Comparison of ENCODE assay signal across 8 cellular contexts in the genomic region with DNA sequence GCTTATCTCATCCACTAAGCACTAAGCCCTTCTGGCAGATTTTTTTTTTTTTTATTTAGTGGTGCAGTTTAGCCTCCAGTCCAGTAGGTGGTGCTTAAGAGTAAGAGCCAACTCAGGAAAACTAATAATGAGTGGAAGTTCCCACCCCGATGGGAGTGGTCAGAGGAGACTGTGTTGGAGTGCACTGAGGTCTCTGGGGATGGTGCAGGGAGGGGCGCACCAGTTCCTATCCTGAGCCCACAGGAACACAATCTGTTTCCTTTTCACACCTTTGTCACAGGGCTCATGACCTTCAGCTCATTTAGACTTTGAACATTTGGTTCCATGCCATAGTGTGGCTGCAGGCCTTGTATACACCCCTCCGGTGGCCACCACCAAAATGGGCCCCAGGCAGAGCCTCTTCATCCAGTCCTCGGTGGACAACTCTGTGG.
DNase-seq lines count a peak whose midpoint lies in the region; ATAC-seq, FAIRE-seq and TF ChIP-seq lines count a peak whose summit lies in the region.

No MANE protein-coding gene starts in this region.

- CTCF ChIA-PET in K562 (lab: Yijun Ruan, JAX; ENCODE audit: low intra/inter-chr PET ratio), result no interaction called here

- H2AFZ ChIP-seq in K562 (ENCODE audit: low read depth, low read length) (no peak overlapping the region), neural cell (ENCODE audit: low read depth, low read length) (no peak overlapping the region)

- no peaks in the 10 kb centered on the region for H3K27me3 ChIP-seq in K562 (ENCODE audit: control insufficient read depth in 2 of 2, insufficient read depth in 2 of 2, low read length in 2 of 2)
- H3K27me3 ChIP-seq in neural cell (ENCODE audit: insufficient read depth, low read depth, low read length), result no peaks in the 10 kb centered on the region

- peak in 1 of 2 experiments; percentile 24; a peak in 1 of 4 replicates for TF ChIP-seq RAD21 in K562 (CRISPR knock-in tag; conservative IDR thresholded peaks at IDR 0.05 in 1 of 2, IDR thresholded peaks at IDR 0.05 in 1 of 2)
- TF ChIP-seq RAD21 in neural cell (conservative IDR thresholded peaks at IDR 0.05), result no peak

- intact Hi-C loops in K562 (cut with micrococcal nuclease), result no loop called here

- peak; percentile 41 for DNase-seq in CD1c-positive myeloid dendritic cell (ENCODE audit: extremely low spot score)
- DNase-seq in K562 (ENCODE audit: extremely low read depth in 1 of 4, low spot score in 3 of 4), result peak in 3 of 4 experiments; percentile 3 to 8 (median 8)
- DNase-seq in AML-193 (lab: John Stamatoyannopoulos, UW), result no peak
- no peak for DNase-seq in stimulated activated CD4-positive, alpha-beta T cell treated with anti-CD3 and anti-CD28 coated beads, Interleukin-12 subunit alpha, Interleukin-12 subunit beta, amount 100 ng/mL, for 4 hours
- DNase-seq in activated CD4-positive, alpha-beta T cell treated with anti-CD3 and anti-CD28 coated beads, Interleukin-2, amount 50 U/mL, for 4 hours, result no peak

- TF ChIP-seq CTCF in K562 (IDR thresholded peaks at IDR 0.05 in 2 of 3, conservative IDR thresholded peaks at IDR 0.05 in 1 of 3; ENCODE audit: insufficient read depth in 2 of 3, low read depth in 1 of 3, low read length in 3 of 3) (peak in 2 of 3 experiments; percentile 32 to 41; a peak in 3 of 6 replicates), neural cell (IDR thresholded peaks at IDR 0.05; ENCODE audit: poor library complexity, severe bottlenecking) (peak; percentile 37)

- POLR2A ChIA-PET in K562 (lab: Yijun Ruan, JAX), result no interaction called here

- H3K79me2 ChIP-seq in K562 (ENCODE audit: control insufficient read depth, insufficient read depth, low read length), result no peaks in the 10 kb centered on the region
- H3K79me2 ChIP-seq in neural cell (replicated peaks; ENCODE audit: insufficient read depth, low read length), result no peaks in the 10 kb centered on the region

- H3K4me3 ChIP-seq in K562 (no peak overlapping the region), neural cell (ENCODE audit: low read length) (no peak overlapping the region)

- FAIRE-seq in K562 (lab: Jason Lieb, UNC), result no peak

- H4K20me1 ChIP-seq in K562 (replicated peaks; ENCODE audit: control insufficient read depth, insufficient read depth, low read length) (no peaks in the 10 kb centered on the region), neural cell (ENCODE audit: insufficient read depth) (no peaks in the 10 kb centered on the region)

- in situ Hi-C loops in K562 (cut with MboI), result no loop called here

- no peak for TF ChIP-seq EP300 in K562 (IDR thresholded peaks at IDR 0.05; ENCODE audit: low read length)
- TF ChIP-seq EP300 in neural cell (conservative IDR thresholded peaks at IDR 0.05; ENCODE audit: poor library complexity, severe bottlenecking), result no peak

- no peaks in the 10 kb centered on the region for H3K9me1 ChIP-seq in K562 (ENCODE audit: control insufficient read depth, insufficient read depth, low read length)

- H3K4me1 ChIP-seq in K562 (replicated peaks in 1 of 2; ENCODE audit: control insufficient read depth in 2 of 2, insufficient read depth in 2 of 2, low read length in 2 of 2), result no peaks in the 10 kb centered on the region

- no peak overlapping the region for H3K4me2 ChIP-seq in K562 (ENCODE audit: insufficient read depth, low read length)
- no peak overlapping the region for H3K4me2 ChIP-seq in neural cell (ENCODE audit: low read length)

- H3F3A ChIP-seq in neural cell (ENCODE audit: insufficient read depth, low read length, poor library complexity, severe bottlenecking), result no peaks in the 10 kb centered on the region

- BruUV-seq in K562 (replicated peaks; lab: Mats Ljungman, UMichigan), result no TSS peak

- H3K9me2 ChIP-seq in neural cell (ENCODE audit: insufficient read depth, low read length), result no peaks in the 10 kb centered on the region

- H3K36me3 ChIP-seq in K562 (ENCODE audit: control insufficient read depth, insufficient read depth, low read length) (no peaks in the 10 kb centered on the region), neural cell (ENCODE audit: insufficient read depth, low read length) (no peaks in the 10 kb centered on the region)

- H3K9me3 ChIP-seq in K562 (replicated peaks; ENCODE audit: control insufficient read depth, insufficient read depth, low read depth, low read length) (no peaks in the 10 kb centered on the region), neural cell (ENCODE audit: low read length) (no peaks in the 10 kb centered on the region)

- 0% methylated on average over 4 of the region's 4 CpGs for WGBS in K562 (ENCODE audit: insufficient coverage, low coverage, missing lambda C conversion rate)

- TF ChIP-seq POLR2A in K562 (conservative IDR thresholded peaks at IDR 0.05), result no peak

- H3K27ac ChIP-seq in K562 (ENCODE audit: extremely low read depth, low read depth, low read length) (no peak overlapping the region), neural cell (ENCODE audit: low read length) (no peak overlapping the region)

- no peak overlapping the region for H3K9ac ChIP-seq in K562 (ENCODE audit: insufficient read depth in 1 of 2, low read depth in 2 of 2, low read length in 2 of 2)
- H3K9ac ChIP-seq in neural cell (ENCODE audit: low read length), result no peak overlapping the region

- ATAC-seq in GM19397 (IDR thresholded peaks at IDR 0.05; ENCODE audit: unreplicated experiment) (peak; percentile 81), HG03432 (IDR thresholded peaks at IDR 0.05; ENCODE audit: unreplicated experiment) (peak; percentile 94), K562 (no peak)

TF ChIP-seq in K562, 482 proteins besides CTCF, POLR2A, EP300 and RAD21:
- TF ChIP-seq NR4A1 (CRISPR knock-in tag; IDR thresholded peaks at IDR 0.05), result no peak
- no peak for TF ChIP-seq NR4A1 (tag; IDR thresholded peaks at IDR 0.05)
- TF ChIP-seq ZNF384 (IDR thresholded peaks at IDR 0.05; ENCODE audit: low read depth, low read length), result peak; percentile 11; the same call in 1 of the 2 replicates

TF ChIP-seq in neural cell, 6 proteins besides CTCF, POLR2A, EP300 and RAD21:
- TF ChIP-seq MXI1 (conservative IDR thresholded peaks at IDR 0.05; ENCODE audit: poor library complexity, severe bottlenecking) (no peak), SMC3 (conservative IDR thresholded peaks at IDR 0.05; ENCODE audit: poor library complexity) (no peak), TAF1 (IDR thresholded peaks at IDR 0.05; ENCODE audit: low read depth) (no peak)
- TF ChIP-seq, protein P1, sequence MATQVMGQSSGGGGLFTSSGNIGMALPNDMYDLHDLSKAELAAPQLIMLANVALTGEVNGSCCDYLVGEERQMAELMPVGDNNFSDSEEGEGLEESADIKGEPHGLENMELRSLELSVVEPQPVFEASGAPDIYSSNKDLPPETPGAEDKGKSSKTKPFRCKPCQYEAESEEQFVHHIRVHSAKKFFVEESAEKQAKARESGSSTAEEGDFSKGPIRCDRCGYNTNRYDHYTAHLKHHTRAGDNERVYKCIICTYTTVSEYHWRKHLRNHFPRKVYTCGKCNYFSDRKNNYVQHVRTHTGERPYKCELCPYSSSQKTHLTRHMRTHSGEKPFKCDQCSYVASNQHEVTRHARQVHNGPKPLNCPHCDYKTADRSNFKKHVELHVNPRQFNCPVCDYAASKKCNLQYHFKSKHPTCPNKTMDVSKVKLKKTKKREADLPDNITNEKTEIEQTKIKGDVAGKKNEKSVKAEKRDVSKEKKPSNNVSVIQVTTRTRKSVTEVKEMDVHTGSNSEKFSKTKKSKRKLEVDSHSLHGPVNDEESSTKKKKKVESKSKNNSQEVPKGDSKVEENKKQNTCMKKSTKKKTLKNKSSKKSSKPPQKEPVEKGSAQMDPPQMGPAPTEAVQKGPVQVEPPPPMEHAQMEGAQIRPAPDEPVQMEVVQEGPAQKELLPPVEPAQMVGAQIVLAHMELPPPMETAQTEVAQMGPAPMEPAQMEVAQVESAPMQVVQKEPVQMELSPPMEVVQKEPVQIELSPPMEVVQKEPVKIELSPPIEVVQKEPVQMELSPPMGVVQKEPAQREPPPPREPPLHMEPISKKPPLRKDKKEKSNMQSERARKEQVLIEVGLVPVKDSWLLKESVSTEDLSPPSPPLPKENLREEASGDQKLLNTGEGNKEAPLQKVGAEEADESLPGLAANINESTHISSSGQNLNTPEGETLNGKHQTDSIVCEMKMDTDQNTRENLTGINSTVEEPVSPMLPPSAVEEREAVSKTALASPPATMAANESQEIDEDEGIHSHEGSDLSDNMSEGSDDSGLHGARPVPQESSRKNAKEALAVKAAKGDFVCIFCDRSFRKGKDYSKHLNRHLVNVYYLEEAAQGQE (IDR thresholded peaks at IDR 0.05; ENCODE audit: borderline replicate concordance), result no peak
TF ChIP-seq in neural cell: peak in this region for 0.

Comparison
In these comparisons a context has a peak if more than half of its experiments do, and no peak if none do; other contexts are left out.
1. DNase-seq: peak in CD1c-positive myeloid dendritic cell (single experiment) and K562 (3 of 4); none in AML-193 (0 of 2), stimulated activated CD4-positive, alpha-beta T cell treated with anti-CD3 and anti-CD28 coated beads, Interleukin-12 subunit alpha, Interleukin-12 subunit beta, amount 100 ng/mL, for 4 hours (single experiment) and activated CD4-positive, alpha-beta T cell treated with anti-CD3 and anti-CD28 coated beads, Interleukin-2, amount 50 U/mL, for 4 hours (0 of 2).